Comparison of ENCODE assay signal across 8 cellular contexts in genomic region chr17:731644-731942, GRCh38. TPM values are rescaled to one million over a fixed set of nuclear protein-coding genes. Genes with fewer than 3 reads are reported as not detected.
DNase-seq lines count a peak whose midpoint lies in the region; ATAC-seq and TF ChIP-seq lines count a peak whose summit lies in the region.
"Not testable (repeated sequence)": the region's sequence is repeated elsewhere in the genome, so short reads cannot be mapped to it uniquely, and the experiment has no call there.

No MANE protein-coding gene starts in this region.

- not testable (repeated sequence) for H3K27me3 ChIP-seq in AG04450 (ENCODE audit: control insufficient read depth, insufficient read depth, low read length); left ventricle myocardium inferior (ENCODE audit: low read depth); muscle layer of duodenum (ENCODE audit: low read depth, low read length); smooth muscle cell (ENCODE audit: low read depth)

- not testable (repeated sequence) for H3K9me3 ChIP-seq in AG04450 (ENCODE audit: control insufficient read depth, insufficient read depth, low read length); left ventricle myocardium inferior (replicated peaks); muscle layer of duodenum (ENCODE audit: control insufficient read depth in 1 of 2, low read length in 2 of 2); smooth muscle cell (replicated peaks; ENCODE audit: low read depth)

- POLR2A ChIA-PET in AG04450 (lab: Yijun Ruan, JAX) = not testable (repeated sequence)

- not testable (repeated sequence) for H3F3A ChIP-seq in smooth muscle cell (ENCODE audit: low read depth)

- H3K9me3 Mint-ChIP-seq in activated CD8-positive, alpha-beta memory T cell treated with anti-CD3 and anti-CD28 coated beads, Interleukin-2, amount 10 ng/mL, durations not matched to agents 7 days and 5 days (ENCODE audit: low read depth) = not testable (repeated sequence)

- H3K36me3 Mint-ChIP-seq in activated CD8-positive, alpha-beta memory T cell treated with anti-CD3 and anti-CD28 coated beads, Interleukin-2, amount 10 ng/mL, durations not matched to agents 7 days and 5 days = peaks cover 15% of the 10 kb centered on the region

- H3K4me1 ChIP-seq in left ventricle myocardium inferior (peaks cover 25% of the 10 kb centered on the region), muscle layer of duodenum (ENCODE audit: control insufficient read depth in 1 of 2, insufficient read depth in 2 of 2, low read length in 2 of 2) (peaks cover 9 to 14% of the 10 kb centered on the region in 2 donors), smooth muscle cell (ENCODE audit: low read depth) (peaks cover 14% of the 10 kb centered on the region)

- CTCF ChIA-PET in AG04450 (lab: Charles Lee) = interaction anchor here (1.0 to 1.1 kb wide), 2 partner anchors 21 to 265 kb away, joined by 3 to 4 read pairs; partner anchors contain the start of gene TIMM22
- CTCF ChIA-PET in activated CD8-positive, alpha-beta memory T cell treated with anti-CD3 and anti-CD28 coated beads, Interleukin-2, amount 10 ng/mL, durations not matched to agents 7 days and 5 days (lab: Charles Lee) = interaction anchor here (1.4 to 1.7 kb wide), 2 partner anchors 9 to 249 kb away, joined by 3 read pairs; no protein-coding TSS in a partner anchor

- 23% methylated on average over 16 of the region's 16 CpGs for WGBS in smooth muscle cell (ENCODE audit: low lambda C conversion rate)

- H3K4me1 Mint-ChIP-seq in activated CD8-positive, alpha-beta memory T cell treated with anti-CD3 and anti-CD28 coated beads, Interleukin-2, amount 10 ng/mL, durations not matched to agents 7 days and 5 days = peaks cover 12% of the 10 kb centered on the region

- H3K27ac Mint-ChIP-seq in activated CD8-positive, alpha-beta memory T cell treated with anti-CD3 and anti-CD28 coated beads, Interleukin-2, amount 10 ng/mL, durations not matched to agents 7 days and 5 days = peak overlapping the region; percentile 32

- DNase-seq in AG04450 (ENCODE audit: low read depth, low spot score); activated CD8-positive, alpha-beta memory T cell treated with anti-CD3 and anti-CD28 coated beads, Interleukin-2, amount 10 ng/mL, durations not matched to agents 7 days and 5 days; choroid plexus epithelial cell (ENCODE audit: low read depth); left ventricle myocardium inferior; smooth muscle cell (lab: John Stamatoyannopoulos, UW; ENCODE audit: unreplicated experiment): not testable (repeated sequence)
- DNase-seq in NCI-H82 (lab: John Stamatoyannopoulos, UW) = peak; percentile 69

- ATAC-seq in GM21717 (IDR thresholded peaks at IDR 0.05; ENCODE audit: unreplicated experiment) = peak; percentile 8
- ATAC-seq in activated CD8-positive, alpha-beta memory T cell treated with anti-CD3 and anti-CD28 coated beads, Interleukin-2, amount 10 ng/mL, durations not matched to agents 7 days and 5 days = not testable (repeated sequence)

- not testable (repeated sequence) for H3K36me3 ChIP-seq in left ventricle myocardium inferior; muscle layer of duodenum (ENCODE audit: control insufficient read depth in 1 of 2, insufficient read depth in 2 of 2, low read length in 2 of 2); smooth muscle cell (ENCODE audit: low read depth)

- peaks cover 19% of the 10 kb centered on the region for H4K20me1 ChIP-seq in smooth muscle cell (ENCODE audit: low read depth)

- H3K4me3 ChIP-seq in AG04450 (ENCODE audit: low read depth, low read length) (peak overlapping the region; percentile 71), choroid plexus epithelial cell (ENCODE audit: low read depth, low read length) (peak overlapping the region; percentile 72), left ventricle myocardium inferior (peak overlapping the region; percentile 90), muscle layer of duodenum (ENCODE audit: low read depth in 1 of 2, low read length in 2 of 2) (peak overlapping the region; percentile 52 to 79), smooth muscle cell (peak overlapping the region; percentile 93)

- H3K9ac ChIP-seq in smooth muscle cell (ENCODE audit: low read depth) = peak overlapping the region; percentile 36

- H3K27me3 Mint-ChIP-seq in activated CD8-positive, alpha-beta memory T cell treated with anti-CD3 and anti-CD28 coated beads, Interleukin-2, amount 10 ng/mL, durations not matched to agents 7 days and 5 days = not testable (repeated sequence)

- TF ChIP-seq CTCF in AG04450 (IDR thresholded peaks at IDR 0.05; ENCODE audit: low read depth, low read length); choroid plexus epithelial cell (conservative IDR thresholded peaks at IDR 0.05; ENCODE audit: low read depth, low read length); left ventricle myocardium inferior (IDR thresholded peaks at IDR 0.05; ENCODE audit: borderline replicate concordance); smooth muscle cell (IDR thresholded peaks at IDR 0.05; ENCODE audit: borderline replicate concordance, insufficient read depth, poor library complexity, severe bottlenecking): not testable (repeated sequence)

- peak overlapping the region; percentile 91 for H3K4me2 ChIP-seq in smooth muscle cell

- not testable (repeated sequence) for H2AFZ ChIP-seq in smooth muscle cell (ENCODE audit: low read depth)

- intact Hi-C loops in left ventricle myocardium inferior (cut with micrococcal nuclease) = not testable (repeated sequence)

- peaks cover 25% of the 10 kb centered on the region for H3K79me2 ChIP-seq in smooth muscle cell (ENCODE audit: low read depth)

- H3K27ac ChIP-seq in AG04450 (ENCODE audit: low read depth, low read length) (peak overlapping the region; percentile 47), left ventricle myocardium inferior (replicated peaks) (peak overlapping the region; percentile 84), smooth muscle cell (ENCODE audit: low read depth) (peak overlapping the region; percentile 34)
- H3K27ac ChIP-seq in muscle layer of duodenum (ENCODE audit: low read length) = not testable (repeated sequence)

- peak overlapping the region; percentile 56 for H3K4me3 Mint-ChIP-seq in activated CD8-positive, alpha-beta memory T cell treated with anti-CD3 and anti-CD28 coated beads, Interleukin-2, amount 10 ng/mL, durations not matched to agents 7 days and 5 days

RNA-seq across cellular contexts. Expression of gene TLCD3A, which starts 0.8 kb away (rescaled TPM):
- polyA plus RNA-seq in AG04450 (2011; rRNA removed) (23.9 and 27.1 TPM in 2 replicates), smooth muscle cell (21.9 and 25.9 TPM in 2 replicates)
- 26.8 and 33.9 TPM in 2 replicates for polyA minus RNA-seq in AG04450 (2011; rRNA and poly(A)+ RNA removed)
- total RNA-seq in activated CD8-positive, alpha-beta memory T cell treated with anti-CD3 and anti-CD28 coated beads, Interleukin-2, amount 10 ng/mL, durations not matched to agents 7 days and 5 days = 10 to 100 TPM in 1 of 2 experiments, 1 to 10 TPM in 1; 8.4 to 10.2 TPM
- total RNA-seq in left ventricle myocardium inferior (1.5 TPM), smooth muscle cell (20.1 and 23.0 TPM in 2 replicates)

RNA-seq across cellular contexts. Expression of gene VPS53, which starts 17.0 kb away (rescaled TPM):
- 29.2 and 32.7 TPM in 2 replicates for polyA plus RNA-seq in AG04450 (2011; rRNA removed)
- polyA minus RNA-seq in AG04450 (2011; rRNA and poly(A)+ RNA removed) = 140 and 198 TPM in 2 replicates
- total RNA-seq in activated CD8-positive, alpha-beta memory T cell treated with anti-CD3 and anti-CD28 coated beads, Interleukin-2, amount 10 ng/mL, durations not matched to agents 7 days and 5 days = 10 to 100 TPM; 63.9 to 66.3 TPM
- 30.7 TPM for total RNA-seq in left ventricle myocardium inferior
- 18.6 and 24.4 TPM in 2 replicates for total RNA-seq in smooth muscle cell
- polyA plus RNA-seq in smooth muscle cell = 9.6 and 12.0 TPM in 2 replicates

RNA-seq across cellular contexts. Expression of gene GEMIN4, which starts 20.5 kb away (rescaled TPM):
- polyA plus RNA-seq in AG04450 (2011; rRNA removed) (9.3 and 13.6 TPM in 2 replicates), smooth muscle cell (10.2 and 10.5 TPM in 2 replicates)
- 14.6 and 18.3 TPM in 2 replicates for polyA minus RNA-seq in AG04450 (2011; rRNA and poly(A)+ RNA removed)
- 10 to 100 TPM; 40.8 to 43.0 TPM for total RNA-seq in activated CD8-positive, alpha-beta memory T cell treated with anti-CD3 and anti-CD28 coated beads, Interleukin-2, amount 10 ng/mL, durations not matched to agents 7 days and 5 days
- total RNA-seq in left ventricle myocardium inferior (11.1 TPM), smooth muscle cell (9.0 and 18.8 TPM in 2 replicates)

RNA-seq across cellular contexts. Expression of gene GLOD4, which starts 50.5 kb away (rescaled TPM):
- polyA plus RNA-seq in AG04450 (2011; rRNA removed) = 33.5 and 42.2 TPM in 2 replicates
- 18.7 and 23.1 TPM in 2 replicates for polyA minus RNA-seq in AG04450 (2011; rRNA and poly(A)+ RNA removed)
- 10 to 100 TPM; 45.1 to 56.3 TPM for total RNA-seq in activated CD8-positive, alpha-beta memory T cell treated with anti-CD3 and anti-CD28 coated beads, Interleukin-2, amount 10 ng/mL, durations not matched to agents 7 days and 5 days
- 26.5 TPM for total RNA-seq in left ventricle myocardium inferior
- 53.5 and 66.3 TPM in 2 replicates for total RNA-seq in smooth muscle cell
- 47.2 and 61.8 TPM in 2 replicates for polyA plus RNA-seq in smooth muscle cell

RNA-seq across cellular contexts. Expression of gene MRM3, which starts 50.6 kb away (rescaled TPM):
- 8.1 and 8.7 TPM in 2 replicates for polyA plus RNA-seq in AG04450 (2011; rRNA removed)
- polyA minus RNA-seq in AG04450 (2011; rRNA and poly(A)+ RNA removed) = 4.1 and 8.6 TPM in 2 replicates
- total RNA-seq in activated CD8-positive, alpha-beta memory T cell treated with anti-CD3 and anti-CD28 coated beads, Interleukin-2, amount 10 ng/mL, durations not matched to agents 7 days and 5 days = 10 to 100 TPM; 21.7 to 26.5 TPM
- 18.7 TPM for total RNA-seq in left ventricle myocardium inferior
- total RNA-seq in smooth muscle cell = 6.4 and 8.7 TPM in 2 replicates
- 12.8 and 13.4 TPM in 2 replicates for polyA plus RNA-seq in smooth muscle cell
